ENCODE assay signal across 21 cellular contexts in genomic region chr14:38000340-38000739, GRCh38.
DNase-seq lines count a peak whose midpoint lies in the region; ATAC-seq, FAIRE-seq and TF ChIP-seq lines count a peak whose summit lies in the region.
"Had no signal": no experiment of that assay in that cellular context is flagged by ENCODE, and none has a peak within 500 bp of the region (broad histone marks: within the 10 kb centered on the region; RNA-seq: fewer than 3 reads in every experiment).

No MANE protein-coding gene starts in this region.

- TF ChIP-seq CTCF in A549 (IDR thresholded peaks at IDR 0.05) (no peak), thyroid gland (IDR thresholded peaks at IDR 0.05) (no peak)

- TF ChIP-seq EP300 in A549 (IDR thresholded peaks at IDR 0.05) = no peak

- peak; percentile 65 for FAIRE-seq in A549 (lab: Jason Lieb, UNC)
- FAIRE-seq: GM12891, GM18507, H54 had no signal

- no peak overlapping the region for H3K4me2 ChIP-seq in A549

- no peak for DNase-seq in A549 (ENCODE audit: low read depth in 1 of 2, low spot score in 1 of 2)
- peak; percentile 25 for DNase-seq in NCI-H446 treated with DMSO at 0.1 percent for 48 hours (lab: John Stamatoyannopoulos, UW)
- no peak for DNase-seq in left lobe of liver (ENCODE audit: low spot score)
- peak; percentile 8 to 22 for DNase-seq in thyroid gland
- no peak for DNase-seq in T-helper 2 cell
- DNase-seq: 8988T; C1 segment of cervical spinal cord; Calu3; CD4-positive, alpha-beta memory T cell; COR-L47; DMS53; DMS79 treated with DMSO at 0.1 percent for 48 hours; GF-D8; GOT3; HFFc6 had no signal

- H3K4me1 ChIP-seq in A549 (no peaks in the 10 kb centered on the region), thyroid gland (peaks cover 0 to 3% of the 10 kb centered on the region in 2 donors)
- H3K4me1 ChIP-seq: HAP-1 had no signal

- no peaks in the 10 kb centered on the region for H3K27me3 ChIP-seq in thyroid gland

- no peak overlapping the region for H3K27ac ChIP-seq in A549
- H3K27ac ChIP-seq in thyroid gland = no peak overlapping the region

- WGBS in A549 (ENCODE audit: missing lambda C conversion rate) = 4% methylated on average over 2 of the region's 2 CpGs
- 12 to 14% methylated on average over 2 of the region's 2 CpGs for WGBS in thyroid gland, 2 donors

- no peaks in the 10 kb centered on the region for H3K36me3 ChIP-seq in thyroid gland
- H3K36me3 ChIP-seq: HAP-1 had no signal

- intact Hi-C loops in thyroid gland (cut with DNase I) = no loop called here

- TF ChIP-seq POLR2A in A549 (IDR thresholded peaks at IDR 0.05; ENCODE audit: low read length) = no peak
- TF ChIP-seq POLR2A in thyroid gland (IDR thresholded peaks at IDR 0.05) = no peak

- ATAC-seq in A549 (no peak), left lobe of liver (peak; percentile 91), esophagus mucosa (no peak), HG02623 (IDR thresholded peaks at IDR 0.05; ENCODE audit: unreplicated experiment) (no peak)

- no peak for TF ChIP-seq RAD21 in A549 (conservative IDR thresholded peaks at IDR 0.05 in 1 of 2, IDR thresholded peaks at IDR 0.05 in 1 of 2)

- CTCF ChIA-PET in A549 (lab: Yijun Ruan, JAX) = no interaction called here

- H3K4me3 ChIP-seq in A549 (no peak overlapping the region), thyroid gland (replicated peaks in 1 of 3) (no peak overlapping the region)
- H3K4me3 ChIP-seq: HAP-1 had no signal

- H3K9me3 ChIP-seq in A549 (no peaks in the 10 kb centered on the region), thyroid gland (no peaks in the 10 kb centered on the region)
- H3K9me3 ChIP-seq: HAP-1 had no signal

- POLR2A ChIA-PET in A549 (lab: Yijun Ruan, JAX) = no interaction called here

TF ChIP-seq in A549, 52 proteins besides CTCF, POLR2A, EP300 and RAD21:
- TF ChIP-seq ELK1 (IDR thresholded peaks at IDR 0.05; ENCODE audit: low read depth, low read length) = no peak
- TF ChIP-seq NFE2L2 (conservative IDR thresholded peaks at IDR 0.05; ENCODE audit: low read length) = no peak
- TF ChIP-seq CBX8 (IDR thresholded peaks at IDR 0.05) = no peak
- TF ChIP-seq RFX5 (IDR thresholded peaks at IDR 0.05) = no peak
- TF ChIP-seq HDAC2 (IDR thresholded peaks at IDR 0.05) = no peak
- no peak for TF ChIP-seq HMGXB4 (CRISPR knock-in tag; IDR thresholded peaks at IDR 0.05; ENCODE audit: borderline replicate concordance)
- no peak for TF ChIP-seq RNF2 (IDR thresholded peaks at IDR 0.05; ENCODE audit: borderline replicate concordance, low read depth)
- no peak for TF ChIP-seq ZFP36 (IDR thresholded peaks at IDR 0.05; ENCODE audit: borderline replicate concordance, partially characterized antibody)
- TF ChIP-seq, protein P1, sequence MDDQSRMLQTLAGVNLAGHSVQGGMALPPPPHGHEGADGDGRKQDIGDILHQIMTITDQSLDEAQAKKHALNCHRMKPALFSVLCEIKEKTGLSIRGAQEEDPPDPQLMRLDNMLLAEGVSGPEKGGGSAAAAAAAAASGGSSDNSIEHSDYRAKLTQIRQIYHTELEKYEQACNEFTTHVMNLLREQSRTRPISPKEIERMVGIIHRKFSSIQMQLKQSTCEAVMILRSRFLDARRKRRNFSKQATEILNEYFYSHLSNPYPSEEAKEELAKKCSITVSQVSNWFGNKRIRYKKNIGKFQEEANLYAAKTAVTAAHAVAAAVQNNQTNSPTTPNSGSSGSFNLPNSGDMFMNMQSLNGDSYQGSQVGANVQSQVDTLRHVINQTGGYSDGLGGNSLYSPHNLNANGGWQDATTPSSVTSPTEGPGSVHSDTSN (IDR thresholded peaks at IDR 0.05) = no peak
- no peak for TF ChIP-seq KDM5A (IDR thresholded peaks at IDR 0.05)
- TF ChIP-seq, protein P2, sequence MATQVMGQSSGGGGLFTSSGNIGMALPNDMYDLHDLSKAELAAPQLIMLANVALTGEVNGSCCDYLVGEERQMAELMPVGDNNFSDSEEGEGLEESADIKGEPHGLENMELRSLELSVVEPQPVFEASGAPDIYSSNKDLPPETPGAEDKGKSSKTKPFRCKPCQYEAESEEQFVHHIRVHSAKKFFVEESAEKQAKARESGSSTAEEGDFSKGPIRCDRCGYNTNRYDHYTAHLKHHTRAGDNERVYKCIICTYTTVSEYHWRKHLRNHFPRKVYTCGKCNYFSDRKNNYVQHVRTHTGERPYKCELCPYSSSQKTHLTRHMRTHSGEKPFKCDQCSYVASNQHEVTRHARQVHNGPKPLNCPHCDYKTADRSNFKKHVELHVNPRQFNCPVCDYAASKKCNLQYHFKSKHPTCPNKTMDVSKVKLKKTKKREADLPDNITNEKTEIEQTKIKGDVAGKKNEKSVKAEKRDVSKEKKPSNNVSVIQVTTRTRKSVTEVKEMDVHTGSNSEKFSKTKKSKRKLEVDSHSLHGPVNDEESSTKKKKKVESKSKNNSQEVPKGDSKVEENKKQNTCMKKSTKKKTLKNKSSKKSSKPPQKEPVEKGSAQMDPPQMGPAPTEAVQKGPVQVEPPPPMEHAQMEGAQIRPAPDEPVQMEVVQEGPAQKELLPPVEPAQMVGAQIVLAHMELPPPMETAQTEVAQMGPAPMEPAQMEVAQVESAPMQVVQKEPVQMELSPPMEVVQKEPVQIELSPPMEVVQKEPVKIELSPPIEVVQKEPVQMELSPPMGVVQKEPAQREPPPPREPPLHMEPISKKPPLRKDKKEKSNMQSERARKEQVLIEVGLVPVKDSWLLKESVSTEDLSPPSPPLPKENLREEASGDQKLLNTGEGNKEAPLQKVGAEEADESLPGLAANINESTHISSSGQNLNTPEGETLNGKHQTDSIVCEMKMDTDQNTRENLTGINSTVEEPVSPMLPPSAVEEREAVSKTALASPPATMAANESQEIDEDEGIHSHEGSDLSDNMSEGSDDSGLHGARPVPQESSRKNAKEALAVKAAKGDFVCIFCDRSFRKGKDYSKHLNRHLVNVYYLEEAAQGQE (IDR thresholded peaks at IDR 0.05) = no peak
- TF ChIP-seq JUN (IDR thresholded peaks at IDR 0.05) = no peak
- TF ChIP-seq ZNF302 (CRISPR knock-in tag; IDR thresholded peaks at IDR 0.05) = no peak
- TF ChIP-seq NR3C1 (IDR thresholded peaks at IDR 0.05) = no peak
- TF ChIP-seq NPAS2 (CRISPR knock-in tag; IDR thresholded peaks at IDR 0.05; ENCODE audit: borderline replicate concordance) = no peak
- no peak for TF ChIP-seq ZC3H11A (IDR thresholded peaks at IDR 0.05)
- no peak for TF ChIP-seq HOXB13 (CRISPR knock-in tag; IDR thresholded peaks at IDR 0.05; ENCODE audit: low read depth)
- no peak for TF ChIP-seq TFCP2L1 (CRISPR knock-in tag; IDR thresholded peaks at IDR 0.05)

Comparison
In these comparisons a context has a peak if more than half of its experiments do, and no peak if none do; other contexts are left out.
1. DNase-seq: peak in NCI-H446 treated with DMSO at 0.1 percent for 48 hours (single experiment) and thyroid gland (2 of 2); none in A549 (0 of 2), left lobe of liver (single experiment) and T-helper 2 cell (0 of 5).